34 cellular contexts compared by ENCODE assay signal in genomic region chr12:112927475-112927874, GRCh38.
"Had no signal": no experiment of that assay in that cellular context is flagged by ENCODE, and none has a peak within 500 bp of the region (broad histone marks: within the 10 kb centered on the region; RNA-seq: fewer than 3 reads in every experiment).

No MANE protein-coding gene starts in this region.

- H3K27ac Mint-ChIP-seq: activated CD4-positive, alpha-beta T cell treated with anti-CD3 and anti-CD28 coated beads for 36 hours; activated CD4-positive, alpha-beta T cell treated with anti-CD3 and anti-CD28 coated beads, Interleukin-2, amount 10 ng/mL, durations not matched to agents 7 days and 5 days; activated CD8-positive, alpha-beta T cell treated with anti-CD3 and anti-CD28 coated beads, Interleukin-2, amount 10 ng/mL, durations not matched to agents 7 days and 5 days; activated naive CD8-positive, alpha-beta T cell treated with anti-CD3 and anti-CD28 coated beads for 36 hours had no signal

- H3K36me3 ChIP-seq: brain microvascular endothelial cell, Peyer's patch had no signal

- H3K4me3 ChIP-seq: Peyer's patch had no signal

- H3K9me3 ChIP-seq: Peyer's patch had no signal

- H3K27me3 Mint-ChIP-seq: activated CD4-positive, alpha-beta T cell treated with anti-CD3 and anti-CD28 coated beads for 36 hours; activated CD4-positive, alpha-beta T cell treated with anti-CD3 and anti-CD28 coated beads, Interleukin-2, amount 10 ng/mL, durations not matched to agents 7 days and 5 days; activated naive CD8-positive, alpha-beta T cell treated with anti-CD3 and anti-CD28 coated beads for 36 hours had no signal

- H3K27me3 ChIP-seq: brain microvascular endothelial cell, Peyer's patch had no signal

- H3K27ac ChIP-seq: brain microvascular endothelial cell had no signal

- H3K4me1 Mint-ChIP-seq: activated naive CD8-positive, alpha-beta T cell treated with anti-CD3 and anti-CD28 coated beads for 36 hours had no signal

- ATAC-seq: activated CD4-positive, alpha-beta T cell treated with anti-CD3 and anti-CD28 coated beads for 36 hours; activated CD4-positive, CD25-positive, alpha-beta regulatory T cell treated with anti-CD3 and anti-CD28 coated beads, Interleukin-2, amount 50 U/mL, for 24 hours; activated CD8-positive, alpha-beta T cell treated with anti-CD3 and anti-CD28 coated beads, Interleukin-2, amount 10 ng/mL, durations not matched to agents 7 days and 5 days; PC-3; SK-N-SH treated with all-trans-retinoic acid at 6 μM for 48 hours had no signal

- H3K36me3 Mint-ChIP-seq: activated naive CD8-positive, alpha-beta T cell treated with anti-CD3 and anti-CD28 coated beads for 36 hours had no signal

- H3K4me3 Mint-ChIP-seq: activated CD4-positive, alpha-beta T cell treated with anti-CD3 and anti-CD28 coated beads for 36 hours; activated CD4-positive, alpha-beta T cell treated with anti-CD3 and anti-CD28 coated beads, Interleukin-2, amount 10 ng/mL, durations not matched to agents 7 days and 5 days; activated CD8-positive, alpha-beta T cell treated with anti-CD3 and anti-CD28 coated beads, Interleukin-2, amount 10 ng/mL, durations not matched to agents 7 days and 5 days; activated naive CD8-positive, alpha-beta T cell treated with anti-CD3 and anti-CD28 coated beads for 36 hours had no signal

- DNase-seq: activated CD4-positive, alpha-beta T cell treated with anti-CD3 and anti-CD28 coated beads for 36 hours; activated CD4-positive, alpha-beta T cell treated with anti-CD3 and anti-CD28 coated beads, Interleukin-2, amount 10 ng/mL, durations not matched to agents 7 days and 5 days; activated CD4-positive, alpha-beta T cell treated with anti-CD3 and anti-CD28 coated beads, Interleukin-2, amount 50 U/mL, for 48 hours; activated CD8-positive, alpha-beta memory T cell treated with anti-CD3 and anti-CD28 coated beads, Interleukin-2, amount 50 U/mL, for 48 hours; activated CD8-positive, alpha-beta T cell treated with anti-CD3 and anti-CD28 coated beads, Interleukin-2, amount 10 ng/mL, durations not matched to agents 7 days and 5 days; activated effector memory CD4-positive, alpha-beta T cell treated with anti-CD3 and anti-CD28 coated beads, Interleukin-2, amount 50 U/mL, for 16 hours; activated naive CD4-positive, alpha-beta T cell; activated naive CD4-positive, alpha-beta T cell treated with anti-CD3 and anti-CD28 coated beads, Interleukin-2, amount 50 U/mL, for 16 hours; activated naive CD8-positive, alpha-beta T cell treated with anti-CD3 and anti-CD28 coated beads for 36 hours; activated T-cell treated with anti-CD3 and anti-CD28 coated beads, Interleukin-2, amount 50 U/mL, for 48 hours; amniotic stem cell; aorta; brain microvascular endothelial cell; central memory CD4-positive, alpha-beta T cell; NCI-H1092 treated with DMSO at 0.1 percent for 48 hours; NCI-H1417; NCI-H146; NCI-H187; NCI-H2029 treated with DMSO at 0.1 percent for 48 hours; NCI-H2107; NCI-H2171; NCI-H510A; NCI-H526; NCI-H748 treated with DMSO at 0.1 percent for 48 hours; NK-92 treated with Interleukin-12 subunit alpha and Interleukin-12 subunit beta, amount 100 ng/mL, for 24 hours; PC-3; Peyer's patch; RPMI8226; SHP77 treated with DMSO at 0.1 percent for 48 hours; T-helper 1 cell; T-helper 2 cell; T-helper 9 cell had no signal
